ENCODE assay signal across 8 cellular contexts in genomic region chr4:1055721-1056590, GRCh38. TPM values are rescaled to one million over a fixed set of nuclear protein-coding genes. Genes with fewer than 3 reads are reported as not detected.
DNase-seq lines count a peak whose midpoint lies in the region; ATAC-seq and TF ChIP-seq lines count a peak whose summit lies in the region.

No MANE protein-coding gene starts in this region.

- peaks cover 10% of the 10 kb centered on the region for H3K4me1 Mint-ChIP-seq in activated CD8-positive, alpha-beta memory T cell treated with anti-CD3 and anti-CD28 coated beads, Interleukin-2, amount 10 ng/mL, durations not matched to agents 7 days and 5 days

- no peaks in the 10 kb centered on the region for H3K9me3 Mint-ChIP-seq in activated CD8-positive, alpha-beta memory T cell treated with anti-CD3 and anti-CD28 coated beads, Interleukin-2, amount 10 ng/mL, durations not matched to agents 7 days and 5 days (ENCODE audit: low read depth)

- H3K9me3 ChIP-seq in KOPT-K1 (ENCODE audit: insufficient read depth, low read length, poor library complexity, severe bottlenecking): no peaks in the 10 kb centered on the region

- POLR2A ChIA-PET in GM10248 (lab: Yijun Ruan, JAX): no interaction called here

- peak overlapping the region; percentile 34 for H3K27ac ChIP-seq in KOPT-K1 (ENCODE audit: low read depth, low read length, poor library complexity, severe bottlenecking)

- H3K4me3 Mint-ChIP-seq in activated CD8-positive, alpha-beta memory T cell treated with anti-CD3 and anti-CD28 coated beads, Interleukin-2, amount 10 ng/mL, durations not matched to agents 7 days and 5 days: peak overlapping the region; percentile 21

- no peaks in the 10 kb centered on the region for H3K36me3 Mint-ChIP-seq in activated CD8-positive, alpha-beta memory T cell treated with anti-CD3 and anti-CD28 coated beads, Interleukin-2, amount 10 ng/mL, durations not matched to agents 7 days and 5 days

- TF ChIP-seq CTCF in GM10248 (IDR thresholded peaks at IDR 0.05; ENCODE audit: control extremely low read depth, extremely low read depth, low read depth, missing control alignments) (no peak), foreskin fibroblast (IDR thresholded peaks at IDR 0.05; ENCODE audit: low read depth, low read length) (no peak)

- peak; percentile 99 for ATAC-seq in activated CD8-positive, alpha-beta memory T cell treated with anti-CD3 and anti-CD28 coated beads, Interleukin-2, amount 10 ng/mL, durations not matched to agents 7 days and 5 days
- ATAC-seq in GM18909 (IDR thresholded peaks at IDR 0.05; ENCODE audit: poor library complexity, unreplicated experiment): no peak

- H3K27ac Mint-ChIP-seq in activated CD8-positive, alpha-beta memory T cell treated with anti-CD3 and anti-CD28 coated beads, Interleukin-2, amount 10 ng/mL, durations not matched to agents 7 days and 5 days: peak overlapping the region; percentile 67

- CTCF ChIA-PET in GM10248 (lab: Yijun Ruan, JAX): interaction anchor here (1.5 kb wide), 1 partner anchor 314 kb away, joined by 3 read pairs; no protein-coding TSS in a partner anchor
- CTCF ChIA-PET in activated CD8-positive, alpha-beta memory T cell treated with anti-CD3 and anti-CD28 coated beads, Interleukin-2, amount 10 ng/mL, durations not matched to agents 7 days and 5 days (lab: Charles Lee): interaction anchor here (1.1 to 1.6 kb wide), 3 partner anchors 75 to 313 kb away, joined by 3 read pairs; no protein-coding TSS in a partner anchor

- no peaks in the 10 kb centered on the region for H3K36me3 ChIP-seq in KOPT-K1 (ENCODE audit: insufficient read depth, low read length)

- peaks cover 23% of the 10 kb centered on the region for H3K27me3 Mint-ChIP-seq in activated CD8-positive, alpha-beta memory T cell treated with anti-CD3 and anti-CD28 coated beads, Interleukin-2, amount 10 ng/mL, durations not matched to agents 7 days and 5 days

- no peak overlapping the region for H3K4me3 ChIP-seq in foreskin fibroblast (ENCODE audit: low read depth in 1 of 2, low read length in 2 of 2)

- peak; percentile 68 for DNase-seq in GM10248 (ENCODE audit: extremely low spot score)
- peak; percentile 89 for DNase-seq in activated CD8-positive, alpha-beta memory T cell treated with anti-CD3 and anti-CD28 coated beads, Interleukin-2, amount 10 ng/mL, durations not matched to agents 7 days and 5 days
- DNase-seq in foreskin fibroblast: peak; percentile 29 to 50
- DNase-seq in stimulated activated CD4-positive, alpha-beta T cell treated with anti-CD3 and anti-CD28 coated beads, Interleukin-2, amount 100 ng/mL, for 4 hours (ENCODE audit: low read depth): peak; percentile 78
- no peak for DNase-seq in midbrain (lab: John Stamatoyannopoulos, UW)
- no peak for DNase-seq in GM19240 (ENCODE audit: insufficient read length, low spot score)

RNA-seq across cellular contexts. Expression of gene FGFRL1, which starts 44.5 kb away (rescaled TPM):
- total RNA-seq in activated CD8-positive, alpha-beta memory T cell treated with anti-CD3 and anti-CD28 coated beads, Interleukin-2, amount 10 ng/mL, durations not matched to agents 7 days and 5 days: 1 to 10 TPM; 8.4 to 9.3 TPM

RNA-seq across cellular contexts. Expression of gene RNF212, which starts 57.4 kb away (rescaled TPM):
- total RNA-seq in activated CD8-positive, alpha-beta memory T cell treated with anti-CD3 and anti-CD28 coated beads, Interleukin-2, amount 10 ng/mL, durations not matched to agents 7 days and 5 days: 1 to 10 TPM; 1.2 to 3.2 TPM

Comparison
In these comparisons a context has a peak if more than half of its experiments do, and no peak if none do; other contexts are left out.
1. DNase-seq: peak in GM10248 (single experiment), activated CD8-positive, alpha-beta memory T cell treated with anti-CD3 and anti-CD28 coated beads, Interleukin-2, amount 10 ng/mL, durations not matched to agents 7 days and 5 days (single experiment), foreskin fibroblast (2 of 2) and stimulated activated CD4-positive, alpha-beta T cell treated with anti-CD3 and anti-CD28 coated beads, Interleukin-2, amount 100 ng/mL, for 4 hours (single experiment); none in midbrain (single experiment) and GM19240 (single experiment).